29 cellular contexts compared by ENCODE assay signal in genomic region chr6:96022225-96022624, GRCh38. TPM values are rescaled to one million over a fixed set of nuclear protein-coding genes. Genes with fewer than 3 reads are reported as not detected.
"Had no signal": no experiment of that assay in that cellular context is flagged by ENCODE, and none has a peak within 500 bp of the region (broad histone marks: within the 10 kb centered on the region; RNA-seq: fewer than 3 reads in every experiment).

No MANE protein-coding gene starts in this region.

- H3K27ac Mint-ChIP-seq: activated naive CD4-positive, alpha-beta T cell treated with anti-CD3 and anti-CD28 coated beads, Interleukin-2, amount 50 U/mL, for 72 hours; activated T-cell treated with anti-CD3 and anti-CD28 coated beads, Interleukin-2, amount 50 U/mL, for 24 hours; activated T-helper 17 cell treated with anti-CD3 and anti-CD28 coated beads, Interleukin-2, amount 50 U/mL, for 72 hours; brain; dendritic cell treated with granulocyte-macrophage colony-stimulating factor and Interleukin-4, amounts not matched to agents 40 ng/mL and 50 ng/mL, for 4 days; immature natural killer cell; naive thymus-derived CD4-positive, alpha-beta T cell; stimulated activated memory B cell treated with anti-CD40 and anti-IgM and Interleukin-4, amounts not matched to agents 10 μg/mL and 1 μg/mL and 100 μg/mL, for 72 hours; WTC11 had no signal

- ATAC-seq: activated naive CD4-positive, alpha-beta T cell treated with anti-CD3 and anti-CD28 coated beads, Interleukin-2, amount 50 U/mL, for 72 hours; activated T-helper 17 cell treated with anti-CD3 and anti-CD28 coated beads, Interleukin-2, amount 50 U/mL, for 72 hours; esophagus mucosa; left lung; naive thymus-derived CD4-positive, alpha-beta T cell; sciatic nerve; stimulated activated memory B cell treated with anti-CD40 and anti-IgM and Interleukin-4, amounts not matched to agents 10 μg/mL and 1 μg/mL and 100 μg/mL, for 72 hours; WTC11 had no signal

- H3K4me3 Mint-ChIP-seq: activated T-cell treated with anti-CD3 and anti-CD28 coated beads, Interleukin-2, amount 50 U/mL, for 24 hours; activated T-helper 17 cell treated with anti-CD3 and anti-CD28 coated beads, Interleukin-2, amount 50 U/mL, for 72 hours; brain; dendritic cell treated with granulocyte-macrophage colony-stimulating factor and Interleukin-4, amounts not matched to agents 40 ng/mL and 50 ng/mL, for 4 days; immature natural killer cell; naive thymus-derived CD4-positive, alpha-beta T cell; neural crest cell; stimulated activated memory B cell treated with anti-CD40 and anti-IgM and Interleukin-4, amounts not matched to agents 10 μg/mL and 1 μg/mL and 100 μg/mL, for 72 hours; WTC11 had no signal

- H3K27me3 Mint-ChIP-seq: dendritic cell treated with granulocyte-macrophage colony-stimulating factor and Interleukin-4, amounts not matched to agents 40 ng/mL and 50 ng/mL, for 4 days; stimulated activated memory B cell treated with anti-CD40 and anti-IgM and Interleukin-4, amounts not matched to agents 10 μg/mL and 1 μg/mL and 100 μg/mL, for 72 hours had no signal

- H3K27me3 ChIP-seq: stomach, suprapubic skin, transverse colon had no signal

- H3K9me3 Mint-ChIP-seq: activated naive CD4-positive, alpha-beta T cell treated with anti-CD3 and anti-CD28 coated beads, Interleukin-2, amount 50 U/mL, for 72 hours; activated T-cell treated with anti-CD3 and anti-CD28 coated beads, Interleukin-2, amount 50 U/mL, for 24 hours; activated T-helper 17 cell treated with anti-CD3 and anti-CD28 coated beads, Interleukin-2, amount 50 U/mL, for 72 hours; dendritic cell treated with granulocyte-macrophage colony-stimulating factor and Interleukin-4, amounts not matched to agents 40 ng/mL and 50 ng/mL, for 4 days; neural crest cell; stimulated activated memory B cell treated with anti-CD40 and anti-IgM and Interleukin-4, amounts not matched to agents 10 μg/mL and 1 μg/mL and 100 μg/mL, for 72 hours; WTC11 had no signal

- H3K79me2 ChIP-seq: hepatocyte had no signal

- H3K4me3 ChIP-seq: hepatocyte, left lung, lung, smooth muscle cell, stomach, suprapubic skin, transverse colon had no signal

- H3K4me1 Mint-ChIP-seq: activated T-helper 17 cell treated with anti-CD3 and anti-CD28 coated beads, Interleukin-2, amount 50 U/mL, for 72 hours; immature natural killer cell; naive thymus-derived CD4-positive, alpha-beta T cell; stimulated activated memory B cell treated with anti-CD40 and anti-IgM and Interleukin-4, amounts not matched to agents 10 μg/mL and 1 μg/mL and 100 μg/mL, for 72 hours had no signal

- H3K36me3 Mint-ChIP-seq: immature natural killer cell; naive thymus-derived CD4-positive, alpha-beta T cell; stimulated activated memory B cell treated with anti-CD40 and anti-IgM and Interleukin-4, amounts not matched to agents 10 μg/mL and 1 μg/mL and 100 μg/mL, for 72 hours; WTC11 had no signal

- DNase-seq: activated CD4-positive, alpha-beta T cell treated with anti-CD3 and anti-CD28 coated beads, Interleukin-2, amount 50 U/mL, for 4 hours; activated CD8-positive, alpha-beta memory T cell treated with anti-CD3 and anti-CD28 coated beads for 24 hours; activated CD8-positive, alpha-beta memory T cell treated with anti-CD3 and anti-CD28 coated beads, Interleukin-2, amount 50 U/mL, for 4 hours; activated T-cell treated with anti-CD3 and anti-CD28 coated beads, Interleukin-2, amount 50 U/mL, for 24 hours; aorta; effector CD4-positive, alpha-beta T cell; foreskin melanocyte; immature natural killer cell; kidney glomerular epithelial cell; left lung; naive thymus-derived CD4-positive, alpha-beta T cell; occipital lobe; stimulated activated CD4-positive, alpha-beta T cell treated with anti-CD3 and anti-CD28 coated beads, Interleukin-15, amount 100 ng/mL, for 24 hours; stomach; transverse colon had no signal

- H3K36me3 ChIP-seq: left lung, stomach, suprapubic skin, transverse colon had no signal

- H3K4me2 ChIP-seq: hepatocyte, smooth muscle cell had no signal

- H2AFZ ChIP-seq: hepatocyte had no signal

- H3K4me1 ChIP-seq: left lung, suprapubic skin, transverse colon had no signal

- H3K27ac ChIP-seq: hepatocyte, left lung, stomach, suprapubic skin, transverse colon had no signal

- H3K9me3 ChIP-seq: left lung, stomach, suprapubic skin, transverse colon had no signal

RNA-seq across cellular contexts. Expression of gene FUT9, which starts 6.5 kb away (rescaled TPM):
- total RNA-seq: activated naive CD4-positive, alpha-beta T cell treated with anti-CD3 and anti-CD28 coated beads, Interleukin-2, amount 50 U/mL, for 72 hours; activated T-helper 17 cell treated with anti-CD3 and anti-CD28 coated beads, Interleukin-2, amount 50 U/mL, for 72 hours; aorta; endothelial cell of umbilical vein; esophagus mucosa; left lung; naive thymus-derived CD4-positive, alpha-beta T cell had no signal
